8 cellular contexts compared by ENCODE assay signal in the genomic region with DNA sequence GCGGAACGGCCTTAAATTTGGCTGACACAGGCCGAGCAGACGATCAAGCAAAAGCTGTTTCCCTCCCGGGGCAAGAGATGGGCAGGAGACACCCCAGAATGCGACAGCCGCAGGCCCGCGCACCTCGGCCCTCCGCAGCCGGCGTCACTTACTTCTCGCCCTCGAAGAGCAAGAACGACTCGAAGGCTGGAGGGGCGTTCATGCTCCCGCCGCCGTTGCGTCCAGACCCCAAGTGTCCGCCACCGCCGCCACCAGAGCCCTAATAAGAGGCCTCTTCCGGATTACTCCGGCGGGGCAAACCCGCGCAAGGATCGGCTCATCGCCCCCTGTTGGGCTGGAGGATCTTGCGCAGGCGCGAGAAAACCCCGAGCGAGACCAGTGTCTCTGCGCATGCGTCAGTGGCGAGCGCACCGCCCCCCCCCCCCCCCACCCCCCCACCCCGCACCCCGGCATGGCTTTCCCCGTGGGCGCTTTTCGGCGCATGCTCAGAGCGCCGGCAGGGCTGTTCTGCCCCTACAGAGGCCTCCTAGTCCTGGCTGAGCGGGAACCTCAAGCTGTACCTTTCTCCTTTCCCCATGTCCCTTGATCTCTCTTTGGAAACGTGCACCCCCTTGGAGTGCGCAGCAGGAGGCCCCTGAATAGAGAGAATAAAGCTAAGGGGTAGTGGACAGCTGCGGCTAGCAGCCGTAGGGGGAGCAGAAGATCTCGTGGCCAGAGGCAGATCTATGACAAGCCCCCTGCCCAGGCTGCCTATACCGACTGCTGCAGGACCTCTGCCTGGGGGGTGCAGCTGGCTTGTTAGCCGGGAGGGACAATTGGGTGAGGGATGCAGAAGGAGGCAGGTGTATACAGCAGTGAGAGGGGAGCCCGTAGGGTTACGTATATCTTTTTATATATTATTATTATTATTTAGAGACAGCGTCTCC. TPM values are rescaled to one million over a fixed set of nuclear protein-coding genes. Genes with fewer than 3 reads are reported as not detected.
DNase-seq lines count a peak whose midpoint lies in the region; ATAC-seq and TF ChIP-seq lines count a peak whose summit lies in the region.
"Not testable (repeated sequence)": the region's sequence is repeated elsewhere in the genome, so short reads cannot be mapped to it uniquely, and the experiment has no call there.

A gene (minus strand): TSS at position 264 of the 926 bp plus-strand sequence. CDS start 62 bp downstream, at position 202.

- peak; percentile 95 for ATAC-seq in GM23338

- H3K9me3 Mint-ChIP-seq in GM23338: not testable (repeated sequence)

- WGBS in iPS DF 6.9 (ENCODE audit: insufficient coverage, insufficient read length): no CpG with 5 or more reads among the region's 61 CpGs
- 1% methylated on average over 49 of the region's 61 CpGs for WGBS in prostate gland

- H2AFZ ChIP-seq in GM23338: not testable (repeated sequence)

- peak within 1 kb of the TSS; percentile 83 for H3K4me3 Mint-ChIP-seq in GM23338

- H3K9me3 ChIP-seq in HUES6 (ENCODE audit: control insufficient read depth, insufficient read depth, low read depth, low read length); breast epithelium; iPS DF 6.9 (ENCODE audit: control insufficient read depth, insufficient read depth, low read length); prostate gland; subcutaneous abdominal adipose tissue (ENCODE audit: control insufficient read depth in 5 of 5, low read length in 5 of 5): not testable (repeated sequence)

- H3K27ac Mint-ChIP-seq in GM23338: not testable (repeated sequence)

- H3K27me3 ChIP-seq in GM23338 (ENCODE audit: insufficient read depth); HUES6 (ENCODE audit: control insufficient read depth, insufficient read depth, low read length); breast epithelium; iPS DF 6.9 (ENCODE audit: control insufficient read depth, insufficient read depth, low read length); prostate gland (replicated peaks; ENCODE audit: insufficient read depth); subcutaneous abdominal adipose tissue (ENCODE audit: control insufficient read depth in 5 of 5, insufficient read depth in 4 of 5, low read length in 5 of 5): not testable (repeated sequence)

- TF ChIP-seq POLR2A in breast epithelium (IDR thresholded peaks at IDR 0.05); prostate gland (IDR thresholded peaks at IDR 0.05): not testable (repeated sequence)

- not testable (repeated sequence) for H3K4me1 ChIP-seq in GM23338 (ENCODE audit: insufficient read depth); HUES6 (ENCODE audit: control insufficient read depth, insufficient read depth, low read length); breast epithelium; iPS DF 6.9 (ENCODE audit: control insufficient read depth, insufficient read depth, low read length); prostate gland (replicated peaks); subcutaneous abdominal adipose tissue (ENCODE audit: control insufficient read depth in 5 of 5, insufficient read depth in 5 of 5, low read length in 5 of 5)

- DNase-seq in GM10266 (ENCODE audit: extremely low spot score): not testable (repeated sequence)
- DNase-seq in GM23338 (ENCODE audit: low spot score): peak; percentile 79
- DNase-seq in activated CD4-positive, alpha-beta T cell treated with anti-CD3 and anti-CD28 coated beads for 4 hours: peak; percentile 96
- DNase-seq in breast epithelium (ENCODE audit: low spot score in 2 of 2): peak; percentile 92 to 100
- peak; percentile 61 for DNase-seq in iPS DF 6.9 (ENCODE audit: low read depth, low spot score)
- peak; percentile 90 for DNase-seq in prostate gland (ENCODE audit: low spot score)

- intact Hi-C loops in breast epithelium (cut with DNase I; ENCODE audit: low total_unique reads); prostate gland (cut with DNase I): not testable (repeated sequence)

- H3K9ac ChIP-seq in HUES6 (ENCODE audit: low read length) (peak within 1 kb of the TSS; percentile 89), subcutaneous abdominal adipose tissue (ENCODE audit: low read length in 5 of 5) (peak within 1 kb of the TSS in 3 of 5 donors; percentile 66 to 86 (median 82))

- H3K27me3 Mint-ChIP-seq in GM23338 (ENCODE audit: insufficient read depth, low read depth, poor library complexity): not testable (repeated sequence)

- not testable (repeated sequence) for H3K9me2 ChIP-seq in GM23338 (ENCODE audit: insufficient read depth)

- not testable (repeated sequence) for H3K36me3 ChIP-seq in GM23338 (ENCODE audit: insufficient read depth); HUES6 (ENCODE audit: control insufficient read depth, insufficient read depth, low read length); breast epithelium; iPS DF 6.9 (ENCODE audit: control insufficient read depth, insufficient read depth, low read length); prostate gland; subcutaneous abdominal adipose tissue (ENCODE audit: control insufficient read depth in 5 of 5, insufficient read depth in 5 of 5, low read length in 5 of 5)

- H3K36me3 Mint-ChIP-seq in GM23338 (ENCODE audit: low read depth): not testable (repeated sequence)

- H3K4me2 ChIP-seq in GM23338: peak within 1 kb of the TSS; percentile 79

- H4K20me1 ChIP-seq in GM23338 (replicated peaks; ENCODE audit: insufficient read depth): not testable (repeated sequence)

- TF ChIP-seq CTCF in GM10266 (IDR thresholded peaks at IDR 0.05; ENCODE audit: control insufficient read depth, insufficient read depth, low read depth, missing control alignments) (peak; percentile 68), GM23338 (conservative IDR thresholded peaks at IDR 0.05; ENCODE audit: low read depth in 2 of 2) (peak; percentile 27 to 56), breast epithelium (IDR thresholded peaks at IDR 0.05) (peak in 1 of 3 donors; percentile 69), prostate gland (IDR thresholded peaks at IDR 0.05) (peak; percentile 40 to 94 (median 68))

- peak within 1 kb of the TSS; percentile 71 for H3K4me3 ChIP-seq in GM23338
- peak within 1 kb of the TSS; percentile 86 for H3K4me3 ChIP-seq in HUES6 (ENCODE audit: low read depth, low read length)
- H3K4me3 ChIP-seq in breast epithelium: peak within 1 kb of the TSS; percentile 60 to 82 (median 61)
- peak within 1 kb of the TSS; percentile 68 for H3K4me3 ChIP-seq in iPS DF 6.9 (ENCODE audit: low read length)
- peak within 1 kb of the TSS; percentile 77 to 84 for H3K4me3 ChIP-seq in prostate gland
- peak within 1 kb of the TSS; percentile 69 to 75 (median 72) for H3K4me3 ChIP-seq in subcutaneous abdominal adipose tissue (ENCODE audit: low read depth in 1 of 5, low read length in 5 of 5)

- H3K27ac ChIP-seq in GM23338 (ENCODE audit: low read depth); HUES6 (ENCODE audit: low read depth, low read length); iPS DF 6.9 (ENCODE audit: low read length); subcutaneous abdominal adipose tissue (ENCODE audit: low read depth, low read length): not testable (repeated sequence)
- H3K27ac ChIP-seq in breast epithelium (peak within 1 kb of the TSS; percentile 58 to 68), prostate gland (peak within 1 kb of the TSS; percentile 71 to 73)

- H3F3A ChIP-seq in GM23338 (replicated peaks; ENCODE audit: low read depth): not testable (repeated sequence)

- H3K79me2 ChIP-seq in GM23338 (replicated peaks; ENCODE audit: insufficient read depth): not testable (repeated sequence)

- not testable (repeated sequence) for H3K4me1 Mint-ChIP-seq in GM23338

RNA-seq across cellular contexts. Expression of the gene that starts here (rescaled TPM):
- 8.7 and 18.9 TPM in 2 replicates for total RNA-seq in GM23338 (2014; rRNA removed; shearing (Covaris generic))
- 135 and 155 TPM in 2 replicates for polyA plus RNA-seq in GM23338 (2016; fragmentation: Nextera tagmentation; extraction: Ambion mirVana)
- total RNA-seq in breast epithelium: 10 to 100 TPM; 13.5 to 16.5 (median 15.1) TPM
- total RNA-seq in prostate gland: 10 to 100 TPM; 11.5 to 16.6 TPM
